In genomic region chr22:21972806-21973205, GRCh38 we compare ENCODE assay signal across 2 cellular contexts.
A peak's percentile ranks its signal among the peaks of the same experiment; 100 is the strongest.
TF ChIP-seq lines count a peak whose summit lies in the region.

No MANE protein-coding gene starts in this region.

TF ChIP-seq in K562, 482 proteins besides CTCF, POLR2A, EP300 and RAD21 (continues in another document):
- TF ChIP-seq ZBTB49 (CRISPR knock-in tag; IDR thresholded peaks at IDR 0.05; ENCODE audit: borderline replicate concordance) (no peak), SP2 (IDR thresholded peaks at IDR 0.05; ENCODE audit: extremely low read depth, low read depth, low read length, poor library complexity, severe bottlenecking) (no peak), ZNF444 (CRISPR knock-in tag; IDR thresholded peaks at IDR 0.05) (no peak), FOXJ2 (tag; IDR thresholded peaks at IDR 0.05) (no peak), NFE2L1 (tag; IDR thresholded peaks at IDR 0.05; ENCODE audit: borderline replicate concordance, low read depth) (no peak), ZSCAN32 (CRISPR knock-in tag; IDR thresholded peaks at IDR 0.05) (peak; percentile 43; the same call in 1 of the 2 replicates), HBP1 (CRISPR knock-in tag; IDR thresholded peaks at IDR 0.05) (no peak), SOX6 (IDR thresholded peaks at IDR 0.05) (no peak), PRPF4 (IDR thresholded peaks at IDR 0.05; ENCODE audit: insufficient read depth, low read depth, low read length, poor library complexity, severe bottlenecking) (no peak), SETDB1 (IDR thresholded peaks at IDR 0.05; ENCODE audit: low read length) (peak; percentile 79), ZNF696 (CRISPR knock-in tag; conservative IDR thresholded peaks at IDR 0.05) (no peak), ARID2 (IDR thresholded peaks at IDR 0.05) (no peak), CTBP1 (IDR thresholded peaks at IDR 0.05; ENCODE audit: borderline replicate concordance) (no peak), ZNF212 (CRISPR knock-in tag; IDR thresholded peaks at IDR 0.05) (no peak), ZZZ3 (IDR thresholded peaks at IDR 0.05) (no peak), SIN3B (IDR thresholded peaks at IDR 0.05; ENCODE audit: low read depth) (no peak), LARP7 (IDR thresholded peaks at IDR 0.05) (no peak)
- TF ChIP-seq, protein P1, sequence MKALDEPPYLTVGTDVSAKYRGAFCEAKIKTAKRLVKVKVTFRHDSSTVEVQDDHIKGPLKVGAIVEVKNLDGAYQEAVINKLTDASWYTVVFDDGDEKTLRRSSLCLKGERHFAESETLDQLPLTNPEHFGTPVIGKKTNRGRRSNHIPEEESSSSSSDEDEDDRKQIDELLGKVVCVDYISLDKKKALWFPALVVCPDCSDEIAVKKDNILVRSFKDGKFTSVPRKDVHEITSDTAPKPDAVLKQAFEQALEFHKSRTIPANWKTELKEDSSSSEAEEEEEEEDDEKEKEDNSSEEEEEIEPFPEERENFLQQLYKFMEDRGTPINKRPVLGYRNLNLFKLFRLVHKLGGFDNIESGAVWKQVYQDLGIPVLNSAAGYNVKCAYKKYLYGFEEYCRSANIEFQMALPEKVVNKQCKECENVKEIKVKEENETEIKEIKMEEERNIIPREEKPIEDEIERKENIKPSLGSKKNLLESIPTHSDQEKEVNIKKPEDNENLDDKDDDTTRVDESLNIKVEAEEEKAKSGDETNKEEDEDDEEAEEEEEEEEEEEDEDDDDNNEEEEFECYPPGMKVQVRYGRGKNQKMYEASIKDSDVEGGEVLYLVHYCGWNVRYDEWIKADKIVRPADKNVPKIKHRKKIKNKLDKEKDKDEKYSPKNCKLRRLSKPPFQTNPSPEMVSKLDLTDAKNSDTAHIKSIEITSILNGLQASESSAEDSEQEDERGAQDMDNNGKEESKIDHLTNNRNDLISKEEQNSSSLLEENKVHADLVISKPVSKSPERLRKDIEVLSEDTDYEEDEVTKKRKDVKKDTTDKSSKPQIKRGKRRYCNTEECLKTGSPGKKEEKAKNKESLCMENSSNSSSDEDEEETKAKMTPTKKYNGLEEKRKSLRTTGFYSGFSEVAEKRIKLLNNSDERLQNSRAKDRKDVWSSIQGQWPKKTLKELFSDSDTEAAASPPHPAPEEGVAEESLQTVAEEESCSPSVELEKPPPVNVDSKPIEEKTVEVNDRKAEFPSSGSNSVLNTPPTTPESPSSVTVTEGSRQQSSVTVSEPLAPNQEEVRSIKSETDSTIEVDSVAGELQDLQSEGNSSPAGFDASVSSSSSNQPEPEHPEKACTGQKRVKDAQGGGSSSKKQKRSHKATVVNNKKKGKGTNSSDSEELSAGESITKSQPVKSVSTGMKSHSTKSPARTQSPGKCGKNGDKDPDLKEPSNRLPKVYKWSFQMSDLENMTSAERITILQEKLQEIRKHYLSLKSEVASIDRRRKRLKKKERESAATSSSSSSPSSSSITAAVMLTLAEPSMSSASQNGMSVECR (CRISPR knock-in tag; IDR thresholded peaks at IDR 0.05) = no peak
- TF ChIP-seq, protein P2, sequence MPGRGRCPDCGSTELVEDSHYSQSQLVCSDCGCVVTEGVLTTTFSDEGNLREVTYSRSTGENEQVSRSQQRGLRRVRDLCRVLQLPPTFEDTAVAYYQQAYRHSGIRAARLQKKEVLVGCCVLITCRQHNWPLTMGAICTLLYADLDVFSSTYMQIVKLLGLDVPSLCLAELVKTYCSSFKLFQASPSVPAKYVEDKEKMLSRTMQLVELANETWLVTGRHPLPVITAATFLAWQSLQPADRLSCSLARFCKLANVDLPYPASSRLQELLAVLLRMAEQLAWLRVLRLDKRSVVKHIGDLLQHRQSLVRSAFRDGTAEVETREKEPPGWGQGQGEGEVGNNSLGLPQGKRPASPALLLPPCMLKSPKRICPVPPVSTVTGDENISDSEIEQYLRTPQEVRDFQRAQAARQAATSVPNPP (IDR thresholded peaks at IDR 0.05; ENCODE audit: borderline replicate concordance, insufficient read depth, insufficient read length) = no peak
- TF ChIP-seq, protein P3, sequence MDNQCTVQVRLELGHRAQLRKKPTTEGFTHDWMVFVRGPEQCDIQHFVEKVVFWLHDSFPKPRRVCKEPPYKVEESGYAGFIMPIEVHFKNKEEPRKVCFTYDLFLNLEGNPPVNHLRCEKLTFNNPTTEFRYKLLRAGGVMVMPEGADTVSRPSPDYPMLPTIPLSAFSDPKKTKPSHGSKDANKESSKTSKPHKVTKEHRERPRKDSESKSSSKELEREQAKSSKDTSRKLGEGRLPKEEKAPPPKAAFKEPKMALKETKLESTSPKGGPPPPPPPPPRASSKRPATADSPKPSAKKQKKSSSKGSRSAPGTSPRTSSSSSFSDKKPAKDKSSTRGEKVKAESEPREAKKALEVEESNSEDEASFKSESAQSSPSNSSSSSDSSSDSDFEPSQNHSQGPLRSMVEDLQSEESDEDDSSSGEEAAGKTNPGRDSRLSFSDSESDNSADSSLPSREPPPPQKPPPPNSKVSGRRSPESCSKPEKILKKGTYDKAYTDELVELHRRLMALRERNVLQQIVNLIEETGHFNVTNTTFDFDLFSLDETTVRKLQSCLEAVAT (IDR thresholded peaks at IDR 0.05) = no peak

TF ChIP-seq in GM23338, 12 proteins besides CTCF, POLR2A, EP300 and RAD21:
- TF ChIP-seq EZH2phosphoT487 (IDR thresholded peaks at IDR 0.05; ENCODE audit: unreplicated experiment) (no peak), ZNF331 (CRISPR knock-in tag; IDR thresholded peaks at IDR 0.05; ENCODE audit: low read depth) (no peak), STAT1 (IDR thresholded peaks at IDR 0.05; ENCODE audit: unreplicated experiment) (no peak), CREB1 (CRISPR knock-in tag; IDR thresholded peaks at IDR 0.05; ENCODE audit: low read depth) (no peak), NANOG (IDR thresholded peaks at IDR 0.05; ENCODE audit: borderline replicate concordance) (no peak), EZH2 (IDR thresholded peaks at IDR 0.05; ENCODE audit: low read depth, unreplicated experiment) (no peak), REST (IDR thresholded peaks at IDR 0.05; ENCODE audit: unreplicated experiment) (no peak), JUNB (IDR thresholded peaks at IDR 0.05; ENCODE audit: unreplicated experiment) (no peak), ZNF114 (CRISPR knock-in tag; IDR thresholded peaks at IDR 0.05) (no peak), POLR2AphosphoS5 (IDR thresholded peaks at IDR 0.05; ENCODE audit: low read depth) (no peak)
- TF ChIP-seq, protein P4, sequence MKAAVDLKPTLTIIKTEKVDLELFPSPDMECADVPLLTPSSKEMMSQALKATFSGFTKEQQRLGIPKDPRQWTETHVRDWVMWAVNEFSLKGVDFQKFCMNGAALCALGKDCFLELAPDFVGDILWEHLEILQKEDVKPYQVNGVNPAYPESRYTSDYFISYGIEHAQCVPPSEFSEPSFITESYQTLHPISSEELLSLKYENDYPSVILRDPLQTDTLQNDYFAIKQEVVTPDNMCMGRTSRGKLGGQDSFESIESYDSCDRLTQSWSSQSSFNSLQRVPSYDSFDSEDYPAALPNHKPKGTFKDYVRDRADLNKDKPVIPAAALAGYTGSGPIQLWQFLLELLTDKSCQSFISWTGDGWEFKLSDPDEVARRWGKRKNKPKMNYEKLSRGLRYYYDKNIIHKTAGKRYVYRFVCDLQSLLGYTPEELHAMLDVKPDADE (IDR thresholded peaks at IDR 0.05) = no peak
- TF ChIP-seq, protein P5, sequence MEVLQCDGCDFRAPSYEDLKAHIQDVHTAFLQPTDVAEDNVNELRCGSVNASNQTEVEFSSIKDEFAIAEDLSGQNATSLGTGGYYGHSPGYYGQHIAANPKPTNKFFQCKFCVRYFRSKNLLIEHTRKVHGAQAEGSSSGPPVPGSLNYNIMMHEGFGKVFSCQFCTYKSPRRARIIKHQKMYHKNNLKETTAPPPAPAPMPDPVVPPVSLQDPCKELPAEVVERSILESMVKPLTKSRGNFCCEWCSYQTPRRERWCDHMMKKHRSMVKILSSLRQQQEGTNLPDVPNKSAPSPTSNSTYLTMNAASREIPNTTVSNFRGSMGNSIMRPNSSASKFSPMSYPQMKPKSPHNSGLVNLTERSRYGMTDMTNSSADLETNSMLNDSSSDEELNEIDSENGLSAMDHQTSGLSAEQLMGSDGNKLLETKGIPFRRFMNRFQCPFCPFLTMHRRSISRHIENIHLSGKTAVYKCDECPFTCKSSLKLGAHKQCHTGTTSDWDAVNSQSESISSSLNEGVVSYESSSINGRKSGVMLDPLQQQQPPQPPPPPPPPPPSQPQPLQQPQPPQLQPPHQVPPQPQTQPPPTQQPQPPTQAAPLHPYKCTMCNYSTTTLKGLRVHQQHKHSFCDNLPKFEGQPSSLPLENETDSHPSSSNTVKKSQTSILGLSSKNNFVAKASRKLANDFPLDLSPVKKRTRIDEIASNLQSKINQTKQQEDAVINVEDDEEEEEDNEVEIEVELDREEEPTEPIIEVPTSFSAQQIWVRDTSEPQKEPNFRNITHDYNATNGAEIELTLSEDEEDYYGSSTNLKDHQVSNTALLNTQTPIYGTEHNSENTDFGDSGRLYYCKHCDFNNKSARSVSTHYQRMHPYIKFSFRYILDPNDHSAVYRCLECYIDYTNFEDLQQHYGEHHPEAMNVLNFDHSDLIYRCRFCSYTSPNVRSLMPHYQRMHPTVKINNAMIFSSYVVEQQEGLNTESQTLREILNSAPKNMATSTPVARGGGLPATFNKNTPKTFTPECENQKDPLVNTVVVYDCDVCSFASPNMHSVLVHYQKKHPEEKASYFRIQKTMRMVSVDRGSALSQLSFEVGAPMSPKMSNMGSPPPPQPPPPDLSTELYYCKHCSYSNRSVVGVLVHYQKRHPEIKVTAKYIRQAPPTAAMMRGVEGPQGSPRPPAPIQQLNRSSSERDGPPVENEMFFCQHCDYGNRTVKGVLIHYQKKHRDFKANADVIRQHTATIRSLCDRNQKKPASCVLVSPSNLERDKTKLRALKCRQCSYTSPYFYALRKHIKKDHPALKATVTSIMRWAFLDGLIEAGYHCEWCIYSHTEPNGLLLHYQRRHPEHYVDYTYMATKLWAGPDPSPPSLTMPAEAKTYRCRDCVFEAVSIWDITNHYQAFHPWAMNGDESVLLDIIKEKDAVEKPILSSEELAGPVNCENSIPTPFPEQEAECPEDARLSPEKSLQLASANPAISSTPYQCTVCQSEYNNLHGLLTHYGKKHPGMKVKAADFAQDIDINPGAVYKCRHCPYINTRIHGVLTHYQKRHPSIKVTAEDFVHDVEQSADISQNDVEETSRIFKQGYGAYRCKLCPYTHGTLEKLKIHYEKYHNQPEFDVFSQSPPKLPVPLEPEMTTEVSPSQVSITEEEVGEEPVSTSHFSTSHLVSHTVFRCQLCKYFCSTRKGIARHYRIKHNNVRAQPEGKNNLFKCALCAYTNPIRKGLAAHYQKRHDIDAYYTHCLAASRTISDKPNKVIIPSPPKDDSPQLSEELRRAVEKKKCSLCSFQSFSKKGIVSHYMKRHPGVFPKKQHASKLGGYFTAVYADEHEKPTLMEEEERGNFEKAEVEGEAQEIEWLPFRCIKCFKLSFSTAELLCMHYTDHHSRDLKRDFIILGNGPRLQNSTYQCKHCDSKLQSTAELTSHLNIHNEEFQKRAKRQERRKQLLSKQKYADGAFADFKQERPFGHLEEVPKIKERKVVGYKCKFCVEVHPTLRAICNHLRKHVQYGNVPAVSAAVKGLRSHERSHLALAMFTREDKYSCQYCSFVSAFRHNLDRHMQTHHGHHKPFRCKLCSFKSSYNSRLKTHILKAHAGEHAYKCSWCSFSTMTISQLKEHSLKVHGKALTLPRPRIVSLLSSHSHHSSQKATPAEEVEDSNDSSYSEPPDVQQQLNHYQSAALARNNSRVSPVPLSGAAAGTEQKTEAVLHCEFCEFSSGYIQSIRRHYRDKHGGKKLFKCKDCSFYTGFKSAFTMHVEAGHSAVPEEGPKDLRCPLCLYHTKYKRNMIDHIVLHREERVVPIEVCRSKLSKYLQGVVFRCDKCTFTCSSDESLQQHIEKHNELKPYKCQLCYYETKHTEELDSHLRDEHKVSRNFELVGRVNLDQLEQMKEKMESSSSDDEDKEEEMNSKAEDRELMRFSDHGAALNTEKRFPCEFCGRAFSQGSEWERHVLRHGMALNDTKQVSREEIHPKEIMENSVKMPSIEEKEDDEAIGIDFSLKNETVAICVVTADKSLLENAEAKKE (CRISPR knock-in tag; IDR thresholded peaks at IDR 0.05) = no peak
